ENCODE assay signal across 2 cellular contexts in the genomic region with DNA sequence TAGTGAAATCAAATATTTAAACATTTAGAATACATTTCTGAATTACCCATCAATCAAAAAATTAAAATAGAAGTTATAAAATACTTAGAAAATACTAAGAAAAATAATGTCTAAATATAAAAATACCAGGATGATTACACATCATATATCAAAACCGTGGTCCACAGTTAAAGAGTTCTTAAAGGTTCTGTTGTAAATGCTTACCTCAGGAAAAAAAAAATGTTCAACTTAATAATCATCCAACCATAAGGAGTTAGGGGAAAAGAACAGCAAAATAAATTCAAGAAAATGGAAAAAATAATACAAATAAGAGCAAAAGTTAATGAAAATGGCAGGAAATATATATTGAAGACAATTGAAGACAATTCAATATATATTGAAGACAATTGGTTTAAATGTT.
TF ChIP-seq lines count a peak whose summit lies in the region.

No MANE protein-coding gene starts in this region.

TF ChIP-seq in HepG2, 621 proteins besides CTCF, POLR2A, EP300 and RAD21:
- TF ChIP-seq ZNF615 (CRISPR knock-in tag; IDR thresholded peaks at IDR 0.05; ENCODE audit: borderline replicate concordance): no peak
- peak in 1 of 2 experiments; percentile 57; a peak in 2 of 4 replicates for TF ChIP-seq MAFK (conservative IDR thresholded peaks at IDR 0.05 in 1 of 2, IDR thresholded peaks at IDR 0.05 in 1 of 2; ENCODE audit: low read length in 2 of 2)
- 0 out of 2 replicates have a peak, but pooled peaks have one; percentile 11 for TF ChIP-seq MAFF (IDR thresholded peaks at IDR 0.05; ENCODE audit: low read depth, low read length)
- no peak for TF ChIP-seq ZNF280D (CRISPR knock-in tag; IDR thresholded peaks at IDR 0.05)
- TF ChIP-seq, protein P1, sequence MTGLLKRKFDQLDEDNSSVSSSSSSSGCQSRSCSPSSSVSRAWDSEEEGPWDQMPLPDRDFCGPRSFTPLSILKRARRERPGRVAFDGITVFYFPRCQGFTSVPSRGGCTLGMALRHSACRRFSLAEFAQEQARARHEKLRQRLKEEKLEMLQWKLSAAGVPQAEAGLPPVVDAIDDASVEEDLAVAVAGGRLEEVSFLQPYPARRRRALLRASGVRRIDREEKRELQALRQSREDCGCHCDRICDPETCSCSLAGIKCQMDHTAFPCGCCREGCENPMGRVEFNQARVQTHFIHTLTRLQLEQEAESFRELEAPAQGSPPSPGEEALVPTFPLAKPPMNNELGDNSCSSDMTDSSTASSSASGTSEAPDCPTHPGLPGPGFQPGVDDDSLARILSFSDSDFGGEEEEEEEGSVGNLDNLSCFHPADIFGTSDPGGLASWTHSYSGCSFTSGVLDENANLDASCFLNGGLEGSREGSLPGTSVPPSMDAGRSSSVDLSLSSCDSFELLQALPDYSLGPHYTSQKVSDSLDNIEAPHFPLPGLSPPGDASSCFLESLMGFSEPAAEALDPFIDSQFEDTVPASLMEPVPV (CRISPR knock-in tag; IDR thresholded peaks at IDR 0.05): no peak
- no peak for TF ChIP-seq ZNF207 (IDR thresholded peaks at IDR 0.05; ENCODE audit: borderline replicate concordance)
- no peak for TF ChIP-seq RCOR2 (CRISPR knock-in tag; IDR thresholded peaks at IDR 0.05)
- TF ChIP-seq RFXANK (CRISPR knock-in tag; IDR thresholded peaks at IDR 0.05): no peak

TF ChIP-seq in K562, 482 proteins besides CTCF, POLR2A, EP300 and RAD21:
- TF ChIP-seq MAFF (IDR thresholded peaks at IDR 0.05; ENCODE audit: low read length) (0 out of 2 replicates have a peak, but pooled peaks have one; percentile 7), BCOR (IDR thresholded peaks at IDR 0.05) (no peak), HMG20B (CRISPR knock-in tag; IDR thresholded peaks at IDR 0.05) (no peak), C11orf30 (IDR thresholded peaks at IDR 0.05; ENCODE audit: low read depth) (0 out of 2 replicates have a peak, but pooled peaks have one; percentile 4), ZNF316 (IDR thresholded peaks at IDR 0.05) (peak; percentile 52)
